ENCODE assay signal across 1 cellular context in the genomic region with DNA sequence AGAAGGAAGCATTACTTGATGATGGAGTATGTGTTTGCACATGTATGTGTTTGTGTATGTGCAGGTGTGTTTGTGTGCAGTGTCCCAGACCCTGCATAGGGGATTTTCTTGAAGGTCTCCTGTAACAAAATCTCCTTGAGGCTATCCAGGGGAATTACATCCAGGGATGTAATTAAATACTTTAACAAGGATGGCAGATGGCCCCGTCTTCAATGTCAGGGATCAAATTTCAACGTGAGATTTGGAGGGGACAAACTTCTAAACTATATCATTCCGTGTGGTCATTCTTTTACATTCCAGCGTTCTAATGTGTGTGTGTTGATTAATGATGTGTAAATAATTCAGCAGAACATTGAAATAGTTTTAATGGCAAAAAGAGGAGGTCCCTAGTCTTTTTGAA.
TF ChIP-seq lines count a peak whose summit lies in the region.

No MANE protein-coding gene starts in this region.

TF ChIP-seq in GM23338, 12 proteins besides CTCF, POLR2A, EP300 and RAD21 (continued from another document):
- TF ChIP-seq, protein P1, sequence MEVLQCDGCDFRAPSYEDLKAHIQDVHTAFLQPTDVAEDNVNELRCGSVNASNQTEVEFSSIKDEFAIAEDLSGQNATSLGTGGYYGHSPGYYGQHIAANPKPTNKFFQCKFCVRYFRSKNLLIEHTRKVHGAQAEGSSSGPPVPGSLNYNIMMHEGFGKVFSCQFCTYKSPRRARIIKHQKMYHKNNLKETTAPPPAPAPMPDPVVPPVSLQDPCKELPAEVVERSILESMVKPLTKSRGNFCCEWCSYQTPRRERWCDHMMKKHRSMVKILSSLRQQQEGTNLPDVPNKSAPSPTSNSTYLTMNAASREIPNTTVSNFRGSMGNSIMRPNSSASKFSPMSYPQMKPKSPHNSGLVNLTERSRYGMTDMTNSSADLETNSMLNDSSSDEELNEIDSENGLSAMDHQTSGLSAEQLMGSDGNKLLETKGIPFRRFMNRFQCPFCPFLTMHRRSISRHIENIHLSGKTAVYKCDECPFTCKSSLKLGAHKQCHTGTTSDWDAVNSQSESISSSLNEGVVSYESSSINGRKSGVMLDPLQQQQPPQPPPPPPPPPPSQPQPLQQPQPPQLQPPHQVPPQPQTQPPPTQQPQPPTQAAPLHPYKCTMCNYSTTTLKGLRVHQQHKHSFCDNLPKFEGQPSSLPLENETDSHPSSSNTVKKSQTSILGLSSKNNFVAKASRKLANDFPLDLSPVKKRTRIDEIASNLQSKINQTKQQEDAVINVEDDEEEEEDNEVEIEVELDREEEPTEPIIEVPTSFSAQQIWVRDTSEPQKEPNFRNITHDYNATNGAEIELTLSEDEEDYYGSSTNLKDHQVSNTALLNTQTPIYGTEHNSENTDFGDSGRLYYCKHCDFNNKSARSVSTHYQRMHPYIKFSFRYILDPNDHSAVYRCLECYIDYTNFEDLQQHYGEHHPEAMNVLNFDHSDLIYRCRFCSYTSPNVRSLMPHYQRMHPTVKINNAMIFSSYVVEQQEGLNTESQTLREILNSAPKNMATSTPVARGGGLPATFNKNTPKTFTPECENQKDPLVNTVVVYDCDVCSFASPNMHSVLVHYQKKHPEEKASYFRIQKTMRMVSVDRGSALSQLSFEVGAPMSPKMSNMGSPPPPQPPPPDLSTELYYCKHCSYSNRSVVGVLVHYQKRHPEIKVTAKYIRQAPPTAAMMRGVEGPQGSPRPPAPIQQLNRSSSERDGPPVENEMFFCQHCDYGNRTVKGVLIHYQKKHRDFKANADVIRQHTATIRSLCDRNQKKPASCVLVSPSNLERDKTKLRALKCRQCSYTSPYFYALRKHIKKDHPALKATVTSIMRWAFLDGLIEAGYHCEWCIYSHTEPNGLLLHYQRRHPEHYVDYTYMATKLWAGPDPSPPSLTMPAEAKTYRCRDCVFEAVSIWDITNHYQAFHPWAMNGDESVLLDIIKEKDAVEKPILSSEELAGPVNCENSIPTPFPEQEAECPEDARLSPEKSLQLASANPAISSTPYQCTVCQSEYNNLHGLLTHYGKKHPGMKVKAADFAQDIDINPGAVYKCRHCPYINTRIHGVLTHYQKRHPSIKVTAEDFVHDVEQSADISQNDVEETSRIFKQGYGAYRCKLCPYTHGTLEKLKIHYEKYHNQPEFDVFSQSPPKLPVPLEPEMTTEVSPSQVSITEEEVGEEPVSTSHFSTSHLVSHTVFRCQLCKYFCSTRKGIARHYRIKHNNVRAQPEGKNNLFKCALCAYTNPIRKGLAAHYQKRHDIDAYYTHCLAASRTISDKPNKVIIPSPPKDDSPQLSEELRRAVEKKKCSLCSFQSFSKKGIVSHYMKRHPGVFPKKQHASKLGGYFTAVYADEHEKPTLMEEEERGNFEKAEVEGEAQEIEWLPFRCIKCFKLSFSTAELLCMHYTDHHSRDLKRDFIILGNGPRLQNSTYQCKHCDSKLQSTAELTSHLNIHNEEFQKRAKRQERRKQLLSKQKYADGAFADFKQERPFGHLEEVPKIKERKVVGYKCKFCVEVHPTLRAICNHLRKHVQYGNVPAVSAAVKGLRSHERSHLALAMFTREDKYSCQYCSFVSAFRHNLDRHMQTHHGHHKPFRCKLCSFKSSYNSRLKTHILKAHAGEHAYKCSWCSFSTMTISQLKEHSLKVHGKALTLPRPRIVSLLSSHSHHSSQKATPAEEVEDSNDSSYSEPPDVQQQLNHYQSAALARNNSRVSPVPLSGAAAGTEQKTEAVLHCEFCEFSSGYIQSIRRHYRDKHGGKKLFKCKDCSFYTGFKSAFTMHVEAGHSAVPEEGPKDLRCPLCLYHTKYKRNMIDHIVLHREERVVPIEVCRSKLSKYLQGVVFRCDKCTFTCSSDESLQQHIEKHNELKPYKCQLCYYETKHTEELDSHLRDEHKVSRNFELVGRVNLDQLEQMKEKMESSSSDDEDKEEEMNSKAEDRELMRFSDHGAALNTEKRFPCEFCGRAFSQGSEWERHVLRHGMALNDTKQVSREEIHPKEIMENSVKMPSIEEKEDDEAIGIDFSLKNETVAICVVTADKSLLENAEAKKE (CRISPR knock-in tag; IDR thresholded peaks at IDR 0.05), result no peak
- no peak for TF ChIP-seq EZH2phosphoT487 (IDR thresholded peaks at IDR 0.05; ENCODE audit: unreplicated experiment)
- TF ChIP-seq, protein P2, sequence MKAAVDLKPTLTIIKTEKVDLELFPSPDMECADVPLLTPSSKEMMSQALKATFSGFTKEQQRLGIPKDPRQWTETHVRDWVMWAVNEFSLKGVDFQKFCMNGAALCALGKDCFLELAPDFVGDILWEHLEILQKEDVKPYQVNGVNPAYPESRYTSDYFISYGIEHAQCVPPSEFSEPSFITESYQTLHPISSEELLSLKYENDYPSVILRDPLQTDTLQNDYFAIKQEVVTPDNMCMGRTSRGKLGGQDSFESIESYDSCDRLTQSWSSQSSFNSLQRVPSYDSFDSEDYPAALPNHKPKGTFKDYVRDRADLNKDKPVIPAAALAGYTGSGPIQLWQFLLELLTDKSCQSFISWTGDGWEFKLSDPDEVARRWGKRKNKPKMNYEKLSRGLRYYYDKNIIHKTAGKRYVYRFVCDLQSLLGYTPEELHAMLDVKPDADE (IDR thresholded peaks at IDR 0.05), result no peak
- no peak for TF ChIP-seq POLR2AphosphoS5 (IDR thresholded peaks at IDR 0.05; ENCODE audit: low read depth)
- no peak for TF ChIP-seq CREB1 (CRISPR knock-in tag; IDR thresholded peaks at IDR 0.05; ENCODE audit: low read depth)
- no peak for TF ChIP-seq NANOG (IDR thresholded peaks at IDR 0.05; ENCODE audit: borderline replicate concordance)
- no peak for TF ChIP-seq STAT1 (IDR thresholded peaks at IDR 0.05; ENCODE audit: unreplicated experiment)
- no peak for TF ChIP-seq JUNB (IDR thresholded peaks at IDR 0.05; ENCODE audit: unreplicated experiment)
